15 cellular contexts compared by ENCODE assay signal in genomic region chr4:148061139-148061476, GRCh38.
DNase-seq lines count a peak whose midpoint lies in the region; ATAC-seq and TF ChIP-seq lines count a peak whose summit lies in the region.
"Had no signal": no experiment of that assay in that cellular context is flagged by ENCODE, and none has a peak within 500 bp of the region (broad histone marks: within the 10 kb centered on the region; RNA-seq: fewer than 3 reads in every experiment).

No MANE protein-coding gene starts in this region.

- ATAC-seq in CD4-positive, CD25-positive, alpha-beta regulatory T cell (ENCODE audit: low read depth in 2 of 2), result peak; percentile 34 to 38
- ATAC-seq in left colon (peak; percentile 65), HG03565 (IDR thresholded peaks at IDR 0.05; ENCODE audit: unreplicated experiment) (no peak), left lung (no peak)
- ATAC-seq: left cardiac atrium had no signal

- H3K27ac ChIP-seq in CD4-positive, CD25-positive, alpha-beta regulatory T cell (ENCODE audit: insufficient read depth, low read length, poor library complexity, severe bottlenecking), result peak overlapping the region; percentile 81
- H3K27ac ChIP-seq in left lung, result no peak overlapping the region
- H3K27ac ChIP-seq: BLaER1 treated with 17β-estradiol and CSF1 and Interleukin-3, amounts not matched to agents 10 nM and 100 nM had no signal

- intact Hi-C loops in left colon (cut with DNase I, micrococcal nuclease), result no loop called here
- intact Hi-C loops in left lung (cut with DNase I), result no loop called here

- H3K9me3 ChIP-seq in CD4-positive, CD25-positive, alpha-beta regulatory T cell (ENCODE audit: control insufficient read depth in 2 of 2, low read length in 2 of 2), result peaks cover 0 to 2% of the 10 kb centered on the region in 2 experiments
- no peaks in the 10 kb centered on the region for H3K9me3 ChIP-seq in left lung
- H3K9me3 ChIP-seq: BLaER1 treated with 17β-estradiol and CSF1 and Interleukin-3, amounts not matched to agents 10 nM and 100 nM had no signal

- no peak for TF ChIP-seq CTCF in left lung (IDR thresholded peaks at IDR 0.05)

- H3K27me3 Mint-ChIP-seq in CD4-positive, CD25-positive, alpha-beta regulatory T cell, result no peaks in the 10 kb centered on the region
- H3K27me3 Mint-ChIP-seq in T-helper 1 cell treated with Interleukin-12 subunit alpha and Interleukin-12 subunit beta and Interleukin-4 antibody, amounts not matched to agents 30 μg/mL and 1 μg/mL, for 36 hours (ENCODE audit: low read depth), result no peaks in the 10 kb centered on the region

- peak overlapping the region; percentile 79 to 86 (median 84) for H3K4me3 Mint-ChIP-seq in CD4-positive, CD25-positive, alpha-beta regulatory T cell
- H3K4me3 Mint-ChIP-seq in T-helper 1 cell treated with Interleukin-12 subunit alpha and Interleukin-12 subunit beta and Interleukin-4 antibody, amounts not matched to agents 30 μg/mL and 1 μg/mL, for 36 hours, result peak overlapping the region; percentile 71
- H3K4me3 Mint-ChIP-seq: neural crest cell had no signal

- peaks cover 0 to 14% (median 0%) of the 10 kb centered on the region in 7 donors for H3K9me3 Mint-ChIP-seq in CD4-positive, CD25-positive, alpha-beta regulatory T cell
- H3K9me3 Mint-ChIP-seq in T-helper 1 cell treated with Interleukin-12 subunit alpha and Interleukin-12 subunit beta and Interleukin-4 antibody, amounts not matched to agents 30 μg/mL and 1 μg/mL, for 36 hours, result no peaks in the 10 kb centered on the region
- H3K9me3 Mint-ChIP-seq: neural crest cell had no signal

- peak overlapping the region; percentile 90 for H3K4me3 ChIP-seq in CD4-positive, CD25-positive, alpha-beta regulatory T cell (ENCODE audit: low read depth, low read length)
- H3K4me3 ChIP-seq in left lung, result no peak overlapping the region
- H3K4me3 ChIP-seq: BLaER1 treated with 17β-estradiol and CSF1 and Interleukin-3, amounts not matched to agents 10 nM and 100 nM had no signal

- peaks cover 27% of the 10 kb centered on the region for H3K36me3 Mint-ChIP-seq in CD4-positive, CD25-positive, alpha-beta regulatory T cell
- peaks cover 11% of the 10 kb centered on the region for H3K36me3 Mint-ChIP-seq in T-helper 1 cell treated with Interleukin-12 subunit alpha and Interleukin-12 subunit beta and Interleukin-4 antibody, amounts not matched to agents 30 μg/mL and 1 μg/mL, for 36 hours (ENCODE audit: low read depth)

- DNase-seq in CD4-positive, CD25-positive, alpha-beta regulatory T cell, result peak in 2 of 3 donors; percentile 24 to 66
- peak; percentile 25 for DNase-seq in COLO668 (lab: John Stamatoyannopoulos, UW; ENCODE audit: unreplicated experiment)
- no peak for DNase-seq in left colon
- no peak for DNase-seq in left lung
- DNase-seq in SIG-M5 treated with dmso at 0.1 percent for 504 hours (lab: John Stamatoyannopoulos, UW; ENCODE audit: unreplicated experiment), result no peak
- DNase-seq in NK-92 (lab: John Stamatoyannopoulos, UW; ENCODE audit: unreplicated experiment), result no peak
- DNase-seq: GDM1, left cardiac atrium, NCI-H1092, NCI-H524 treated with DMSO at 0.1 percent for 48 hours, SIG-M5 had no signal

- no peaks in the 10 kb centered on the region for H3K27me3 ChIP-seq in CD4-positive, CD25-positive, alpha-beta regulatory T cell (ENCODE audit: control insufficient read depth, insufficient read depth, low read length)
- no peaks in the 10 kb centered on the region for H3K27me3 ChIP-seq in left lung
- H3K27me3 ChIP-seq: BLaER1 treated with 17β-estradiol and CSF1 and Interleukin-3, amounts not matched to agents 10 nM and 100 nM had no signal

- H3K4me1 Mint-ChIP-seq in CD4-positive, CD25-positive, alpha-beta regulatory T cell, result peaks cover 21 to 66% (median 47%) of the 10 kb centered on the region in 4 donors
- H3K4me1 Mint-ChIP-seq in T-helper 1 cell treated with Interleukin-12 subunit alpha and Interleukin-12 subunit beta and Interleukin-4 antibody, amounts not matched to agents 30 μg/mL and 1 μg/mL, for 36 hours (ENCODE audit: low read depth), result peaks cover 35% of the 10 kb centered on the region

- H3K4me1 ChIP-seq in CD4-positive, CD25-positive, alpha-beta regulatory T cell (ENCODE audit: control insufficient read depth, insufficient read depth, low read length, poor library complexity, severe bottlenecking), result peaks cover 23% of the 10 kb centered on the region
- peaks cover 0 to 8% of the 10 kb centered on the region in 2 donors for H3K4me1 ChIP-seq in left lung

- peak overlapping the region; percentile 89 to 97 (median 94) for H3K27ac Mint-ChIP-seq in CD4-positive, CD25-positive, alpha-beta regulatory T cell
- peak overlapping the region; percentile 80 for H3K27ac Mint-ChIP-seq in T-helper 1 cell treated with Interleukin-12 subunit alpha and Interleukin-12 subunit beta and Interleukin-4 antibody, amounts not matched to agents 30 μg/mL and 1 μg/mL, for 36 hours

- peaks cover 10% of the 10 kb centered on the region for H3K36me3 ChIP-seq in CD4-positive, CD25-positive, alpha-beta regulatory T cell (ENCODE audit: control insufficient read depth, insufficient read depth, low read length)
- peaks cover 0 to 17% of the 10 kb centered on the region in 2 donors for H3K36me3 ChIP-seq in left lung

Comparison
In these comparisons a context has a peak if more than half of its experiments do, and no peak if none do; other contexts are left out.
1. ATAC-seq: peak in CD4-positive, CD25-positive, alpha-beta regulatory T cell (2 of 2) and left colon (single experiment); none in HG03565 (single experiment) and left lung (single experiment).
2. DNase-seq: peak in CD4-positive, CD25-positive, alpha-beta regulatory T cell (2 of 3) and COLO668 (single experiment); none in left colon (0 of 2), left lung (0 of 2), SIG-M5 treated with dmso at 0.1 percent for 504 hours (single experiment) and NK-92 (single experiment).